19 cellular contexts compared by ENCODE assay signal in genomic region chr1:109627692-109628399, GRCh38. TPM values are rescaled to one million over a fixed set of nuclear protein-coding genes. Genes with fewer than 3 reads are reported as not detected.
DNase-seq lines count a peak whose midpoint lies in the region; ATAC-seq and TF ChIP-seq lines count a peak whose summit lies in the region.
"Had no signal": no experiment of that assay in that cellular context is flagged by ENCODE, and none has a peak within 500 bp of the region (broad histone marks: within the 10 kb centered on the region; RNA-seq: fewer than 3 reads in every experiment).

No MANE protein-coding gene starts in this region.

- H3K9me2 ChIP-seq in SK-N-SH, result no peaks in the 10 kb centered on the region

- H4K20me1 ChIP-seq in IMR-90 (ENCODE audit: insufficient read depth, low read length) (peaks cover 46% of the 10 kb centered on the region), neural progenitor cell (ENCODE audit: low read depth) (peaks cover 22% of the 10 kb centered on the region), SK-N-SH (ENCODE audit: insufficient read depth) (peaks cover 37% of the 10 kb centered on the region)

- no peaks in the 10 kb centered on the region for H3K9me3 ChIP-seq in CD8-positive, alpha-beta T cell (ENCODE audit: low read length)
- H3K9me3 ChIP-seq in IMR-90 (ENCODE audit: control insufficient read depth, insufficient read depth, low read length) (no peaks in the 10 kb centered on the region), neutrophil (no peaks in the 10 kb centered on the region), neural progenitor cell (ENCODE audit: low read depth) (no peaks in the 10 kb centered on the region), SK-N-SH (no peaks in the 10 kb centered on the region)
- H3K9me3 ChIP-seq: ascending aorta, upper lobe of left lung had no signal

- ATAC-seq in CD8-positive, alpha-beta T cell, result no peak
- no peak for ATAC-seq in IMR-90 (ENCODE audit: low read depth)
- ATAC-seq in effector memory CD8-positive, alpha-beta T cell (replicated peaks), result no peak

- no peak overlapping the region for H3K4me3 ChIP-seq in CD8-positive, alpha-beta T cell (ENCODE audit: low read depth, low read length)
- H3K4me3 ChIP-seq in IMR-90 (ENCODE audit: insufficient read depth, low read depth, low read length) (no peak overlapping the region), neutrophil (ENCODE audit: low read depth in 1 of 2, low read length in 1 of 2) (no peak overlapping the region), neural progenitor cell (no peak overlapping the region), SK-N-SH (ENCODE audit: low read depth in 2 of 2, low read length in 1 of 2) (no peak overlapping the region)
- H3K4me3 ChIP-seq: ascending aorta, PC-9, upper lobe of left lung had no signal

- TF ChIP-seq EP300 in SK-N-SH (IDR thresholded peaks at IDR 0.05; ENCODE audit: borderline replicate concordance in 1 of 2, low read depth in 1 of 2, low read length in 1 of 2), result no peak

- 97% methylated on average over 17 of the region's 23 CpGs; no CpG with 5 or more reads in 1 of the 2 experiments for WGBS in IMR-90 (ENCODE audit: extremely low coverage in 2 of 2, insufficient read length in 1 of 2), 2 experiments
- WGBS in SK-N-SH (ENCODE audit: low lambda C conversion rate), result 98% methylated on average over 20 of the region's 23 CpGs

- no peak overlapping the region for H3K23ac ChIP-seq in IMR-90 (ENCODE audit: low read depth, low read length)

- H4K8ac ChIP-seq in IMR-90 (ENCODE audit: low read depth in 2 of 2, low read length in 2 of 2), result no peak overlapping the region

- no peak overlapping the region for H2BK120ac ChIP-seq in IMR-90 (ENCODE audit: low read depth, low read length)

- H3K9ac ChIP-seq in IMR-90 (ENCODE audit: low read depth, low read length) (no peak overlapping the region), neural progenitor cell (no peak overlapping the region), SK-N-SH (no peak overlapping the region)

- no peak overlapping the region; the same call in 1 of the 2 replicates for H2AK5ac ChIP-seq in IMR-90 (ENCODE audit: low read depth, low read length)

- POLR2A ChIA-PET in CD8-positive, alpha-beta T cell (lab: Charles Lee), result no interaction called here
- POLR2A ChIA-PET in IMR-90 (lab: Charles Lee; ENCODE audit: unreplicated experiment), result interaction anchor here (1.5 kb wide), 1 partner anchor 80 kb away, joined by 4 read pairs; the partner anchor contains the start of gene GNAI3
- POLR2A ChIA-PET in SK-N-SH (lab: Yijun Ruan, JAX), result no interaction called here

- no peak overlapping the region for H4K91ac ChIP-seq in IMR-90 (ENCODE audit: insufficient read depth, low read depth, low read length)

- H3K4me2 ChIP-seq in IMR-90 (ENCODE audit: low read depth, low read length) (no peak overlapping the region), neural progenitor cell (no peak overlapping the region), SK-N-SH (no peak overlapping the region)
- H3K4me2 ChIP-seq: PC-9 had no signal

- no peak overlapping the region for H2BK15ac ChIP-seq in IMR-90 (ENCODE audit: low read depth, low read length)

- peaks cover 23% of the 10 kb centered on the region for H3K4me1 Mint-ChIP-seq in CD8-positive, alpha-beta T cell (ENCODE audit: low read depth)
- peaks cover 8 to 27% of the 10 kb centered on the region in 2 donors for H3K4me1 Mint-ChIP-seq in effector memory CD8-positive, alpha-beta T cell (ENCODE audit: low read depth in 2 of 2)
- H3K4me1 Mint-ChIP-seq in activated naive CD4-positive, alpha-beta T cell treated with anti-CD3 and anti-CD28 coated beads for 36 hours (ENCODE audit: low read depth), result peaks cover 15% of the 10 kb centered on the region
- H3K4me1 Mint-ChIP-seq in neural progenitor cell, result peaks cover 14% of the 10 kb centered on the region

- H3K18ac ChIP-seq in IMR-90 (ENCODE audit: low read depth, low read length), result no peak overlapping the region

- H2BK20ac ChIP-seq in IMR-90 (ENCODE audit: low read depth, low read length), result no peak overlapping the region

- H3K4me1 ChIP-seq in CD8-positive, alpha-beta T cell (ENCODE audit: insufficient read depth, low read length), result peaks cover 20% of the 10 kb centered on the region
- H3K4me1 ChIP-seq in IMR-90 (ENCODE audit: control insufficient read depth, insufficient read depth, low read length) (peaks cover 19% of the 10 kb centered on the region), neutrophil (ENCODE audit: control insufficient read depth in 1 of 2, insufficient read depth in 1 of 2, low read depth in 1 of 2, low read length in 1 of 2) (peaks cover 20 to 23% of the 10 kb centered on the region in 2 experiments), neural progenitor cell (peaks cover 9% of the 10 kb centered on the region), SK-N-SH (ENCODE audit: control insufficient read depth in 1 of 2, insufficient read depth in 2 of 2, low read depth in 1 of 2, low read length in 1 of 2) (peaks cover 0 to 50% of the 10 kb centered on the region in 2 experiments; a peak in 1 of 4 replicates)

- H3K36me3 ChIP-seq in CD8-positive, alpha-beta T cell (ENCODE audit: insufficient read depth, low read length), result peaks cover 42% of the 10 kb centered on the region
- H3K36me3 ChIP-seq in IMR-90 (ENCODE audit: control insufficient read depth, insufficient read depth, low read length) (peaks cover 66% of the 10 kb centered on the region), neutrophil (peaks cover 83% of the 10 kb centered on the region), neural progenitor cell (no peaks in the 10 kb centered on the region), SK-N-SH (replicated peaks in 1 of 2; ENCODE audit: control insufficient read depth in 1 of 2, insufficient read depth in 2 of 2, low read length in 1 of 2) (peaks cover 16 to 55% of the 10 kb centered on the region in 2 experiments)

- no peak for TF ChIP-seq CTCF in CD8-positive, alpha-beta T cell (IDR thresholded peaks at IDR 0.05)
- TF ChIP-seq CTCF in IMR-90 (conservative IDR thresholded peaks at IDR 0.05; ENCODE audit: low read depth, low read length), result no peak
- TF ChIP-seq CTCF in neutrophil (IDR thresholded peaks at IDR 0.05), result no peak
- no peak for TF ChIP-seq CTCF in neural progenitor cell (IDR thresholded peaks at IDR 0.05)
- TF ChIP-seq CTCF in SK-N-SH (IDR thresholded peaks at IDR 0.05), result no peak

- TF ChIP-seq POLR2A in IMR-90 (IDR thresholded peaks at IDR 0.05; ENCODE audit: low read depth, low read length), result no peak

- no peak overlapping the region for H3K56ac ChIP-seq in IMR-90 (ENCODE audit: extremely low read depth, insufficient read depth, low read length)

- H2AK9ac ChIP-seq in IMR-90 (replicated peaks; ENCODE audit: low read depth, low read length, poor library complexity), result peak overlapping the region; percentile 55

- no peak overlapping the region for H3K27ac ChIP-seq in CD8-positive, alpha-beta T cell (ENCODE audit: low read depth, low read length)
- no peak overlapping the region for H3K27ac ChIP-seq in IMR-90 (ENCODE audit: insufficient read depth, low read length)
- peak overlapping the region; percentile 12 for H3K27ac ChIP-seq in neutrophil
- no peak overlapping the region for H3K27ac ChIP-seq in neural progenitor cell
- H3K27ac ChIP-seq in SK-N-SH (ENCODE audit: low read depth in 2 of 2, low read length in 1 of 2), result no peak overlapping the region
- H3K27ac ChIP-seq: ascending aorta, PC-9, upper lobe of left lung had no signal

- H3K79me2 ChIP-seq in neural progenitor cell (ENCODE audit: low read depth) (peaks cover 21% of the 10 kb centered on the region), SK-N-SH (ENCODE audit: insufficient read depth) (peaks cover 23% of the 10 kb centered on the region)

- CTCF ChIA-PET in CD8-positive, alpha-beta T cell (lab: Charles Lee), result interaction anchor here (1.2 to 9.9 kb wide), 5 partner anchors 11 to 85 kb away, joined by 3 to 152 read pairs (median 50); partner anchors contain the start of genes GNAI3 and GPR61
- CTCF ChIA-PET in IMR-90 (lab: Yijun Ruan, JAX), result no interaction called here
- CTCF ChIA-PET in activated naive CD4-positive, alpha-beta T cell treated with anti-CD3 and anti-CD28 coated beads for 36 hours (lab: Charles Lee), result interaction anchor here (1.2 to 3.9 kb wide), 5 partner anchors 16 to 131 kb away, joined by 3 to 12 read pairs (median 3); no protein-coding TSS in a partner anchor
- CTCF ChIA-PET in SK-N-SH (lab: Yijun Ruan, JAX), result interaction anchor here (1.0 to 11.9 kb wide), 6 partner anchors 12 to 95 kb away, joined by 3 to 114 read pairs (median 5); partner anchors contain the start of gene GSTM4

- no peak overlapping the region for H4K5ac ChIP-seq in IMR-90 (ENCODE audit: low read depth, low read length)

- H3K9me1 ChIP-seq in IMR-90 (ENCODE audit: insufficient read depth, low read length), result peaks cover 10% of the 10 kb centered on the region; the same call in 1 of the 2 replicates

- DNase-seq in CD8-positive, alpha-beta T cell, result peak in 1 of 7 experiments; percentile 38
- DNase-seq in IMR-90 (no peak), neural progenitor cell (ENCODE audit: low spot score) (no peak), SK-N-SH (no peak)
- DNase-seq in effector memory CD8-positive, alpha-beta T cell, result no peak
- DNase-seq in activated naive CD4-positive, alpha-beta T cell treated with anti-CD3 and anti-CD28 coated beads for 36 hours, result no peak
- DNase-seq: activated naive CD4-positive, alpha-beta T cell; Calu3; effector CD8-positive, alpha-beta T cell; glutamatergic neuron; NCI-H1694; stimulated activated CD4-positive, alpha-beta T cell treated with anti-CD3 and anti-CD28 coated beads, Interleukin-12 subunit alpha, Interleukin-12 subunit beta, amount 100 ng/mL, for 4 hours; T-helper 1 cell had no signal

- H2AFZ ChIP-seq in IMR-90 (replicated peaks; ENCODE audit: low read length, poor library complexity) (no peak overlapping the region), neural progenitor cell (replicated peaks) (no peak overlapping the region), SK-N-SH (ENCODE audit: low read depth) (no peak overlapping the region)
- H2AFZ ChIP-seq: PC-9 had no signal

- no peaks in the 10 kb centered on the region for H3K9me3 Mint-ChIP-seq in CD8-positive, alpha-beta T cell
- no peaks in the 10 kb centered on the region for H3K9me3 Mint-ChIP-seq in effector memory CD8-positive, alpha-beta T cell
- no peaks in the 10 kb centered on the region for H3K9me3 Mint-ChIP-seq in activated naive CD4-positive, alpha-beta T cell treated with anti-CD3 and anti-CD28 coated beads for 36 hours
- no peaks in the 10 kb centered on the region for H3K9me3 Mint-ChIP-seq in neural progenitor cell

- intact Hi-C loops in CD8-positive, alpha-beta T cell (cut with DNase I, micrococcal nuclease), result loop anchor here in 1 of 2 experiments (5.0 kb wide), 1 partner anchor 136 kb away; the partner anchor contains the start of gene CYB561D1
- intact Hi-C loops in IMR-90 (cut with micrococcal nuclease), result loop anchor here (10.0 kb wide), 1 partner anchor 343 kb away; the partner anchor contains the start of gene PSRC1
- intact Hi-C loops in activated naive CD4-positive, alpha-beta T cell treated with anti-CD3 and anti-CD28 coated beads for 36 hours (cut with micrococcal nuclease), result no loop called here

- H3K27me3 ChIP-seq in CD8-positive, alpha-beta T cell (ENCODE audit: insufficient read depth, low read length), result no peaks in the 10 kb centered on the region
- H3K27me3 ChIP-seq in IMR-90 (ENCODE audit: control insufficient read depth, insufficient read depth, low read length), result no peaks in the 10 kb centered on the region
- no peaks in the 10 kb centered on the region for H3K27me3 ChIP-seq in neutrophil
- H3K27me3 ChIP-seq in neural progenitor cell, result no peaks in the 10 kb centered on the region
- H3K27me3 ChIP-seq in SK-N-SH (ENCODE audit: insufficient read depth), result no peaks in the 10 kb centered on the region
- H3K27me3 ChIP-seq: ascending aorta, upper lobe of left lung had no signal

- BruUV-seq in IMR-90 (replicated peaks; lab: Mats Ljungman, UMichigan), result no TSS peak

- TF ChIP-seq RAD21 in IMR-90 (IDR thresholded peaks at IDR 0.05; ENCODE audit: low read length) (no peak), SK-N-SH (IDR thresholded peaks at IDR 0.05; ENCODE audit: low read length) (no peak)

- dilution Hi-C loops in IMR-90 (cut with HindIII; ENCODE audit: low sequenced_read_pairs, unreplicated experiment), result no loop called here

- H3K4ac ChIP-seq in IMR-90 (ENCODE audit: low read depth, low read length), result no peak overlapping the region

- H2BK5ac ChIP-seq in IMR-90 (ENCODE audit: low read depth, low read length, poor library complexity, severe bottlenecking), result no peak overlapping the region

- in situ Hi-C loops in IMR-90 (cut with MboI; ENCODE audit: low sequenced_read_pairs), result no loop called here

- H3F3A ChIP-seq in neural progenitor cell (ENCODE audit: low read depth) (peaks cover 4% of the 10 kb centered on the region), SK-N-SH (replicated peaks; ENCODE audit: insufficient read depth) (no peaks in the 10 kb centered on the region)

- H3K27me3 Mint-ChIP-seq in CD8-positive, alpha-beta T cell (ENCODE audit: low read depth), result no peaks in the 10 kb centered on the region
- H3K27me3 Mint-ChIP-seq in effector memory CD8-positive, alpha-beta T cell, result no peaks in the 10 kb centered on the region
- no peaks in the 10 kb centered on the region for H3K27me3 Mint-ChIP-seq in activated naive CD4-positive, alpha-beta T cell treated with anti-CD3 and anti-CD28 coated beads for 36 hours (ENCODE audit: low read depth)
- H3K27me3 Mint-ChIP-seq in neural progenitor cell (ENCODE audit: insufficient read depth, low read depth), result peaks cover 2% of the 10 kb centered on the region

- H3K27ac Mint-ChIP-seq in CD8-positive, alpha-beta T cell, result peak overlapping the region; percentile 10
- peak overlapping the region; percentile 17 to 76 for H3K27ac Mint-ChIP-seq in effector memory CD8-positive, alpha-beta T cell
- no peak overlapping the region for H3K27ac Mint-ChIP-seq in activated naive CD4-positive, alpha-beta T cell treated with anti-CD3 and anti-CD28 coated beads for 36 hours
- H3K27ac Mint-ChIP-seq in neural progenitor cell, result no peak overlapping the region

- H3K14ac ChIP-seq in IMR-90 (replicated peaks; ENCODE audit: low read depth, low read length), result no peak overlapping the region

- H3K36me3 Mint-ChIP-seq in CD8-positive, alpha-beta T cell, result peaks cover 67% of the 10 kb centered on the region
- peaks cover 63% of the 10 kb centered on the region for H3K36me3 Mint-ChIP-seq in effector memory CD8-positive, alpha-beta T cell (ENCODE audit: insufficient read depth)
- peaks cover 24% of the 10 kb centered on the region for H3K36me3 Mint-ChIP-seq in activated naive CD4-positive, alpha-beta T cell treated with anti-CD3 and anti-CD28 coated beads for 36 hours (ENCODE audit: low read depth)
- H3K36me3 Mint-ChIP-seq in neural progenitor cell, result peaks cover 24% of the 10 kb centered on the region

- peaks cover 24 to 72% of the 10 kb centered on the region in 2 experiments for H3K79me1 ChIP-seq in IMR-90 (ENCODE audit: low read depth in 1 of 2, low read length in 2 of 2)

- no peak overlapping the region for H3K4me3 Mint-ChIP-seq in CD8-positive, alpha-beta T cell
- peak overlapping the region in 1 of 2 donors; percentile 12 for H3K4me3 Mint-ChIP-seq in effector memory CD8-positive, alpha-beta T cell
- H3K4me3 Mint-ChIP-seq in activated naive CD4-positive, alpha-beta T cell treated with anti-CD3 and anti-CD28 coated beads for 36 hours, result no peak overlapping the region
- no peak overlapping the region for H3K4me3 Mint-ChIP-seq in neural progenitor cell

RNA-seq across cellular contexts. Expression of gene AMPD2, which starts 8.2 kb away (rescaled TPM):
- 100 to 1,000 TPM; 137 to 140 TPM for total RNA-seq in CD8-positive, alpha-beta T cell
- total RNA-seq in IMR-90 (2012; rRNA removed) (50.3 and 61.5 TPM in 2 replicates), neural progenitor cell (ENCODE audit: low replicate concordance) (22.9 and 49.8 TPM in 2 replicates)
- polyA plus RNA-seq in IMR-90 (2012; rRNA removed) (103 and 116 TPM in 2 replicates), SK-N-SH (2012; rRNA removed) (59.1 and 63.7 TPM in 2 replicates)
- polyA plus RNA-seq in IMR-90 (2012; cell fraction: cytosol; rRNA removed), result 64.5 and 81.2 TPM in 2 replicates
- 569 and 1,268 TPM in 2 replicates for polyA plus RNA-seq in IMR-90 (2012; cell fraction: nucleus; rRNA removed; ENCODE audit: low replicate concordance)
- 10 to 100 TPM; 41.3 to 56.9 TPM for total RNA-seq in activated naive CD4-positive, alpha-beta T cell treated with anti-CD3 and anti-CD28 coated beads for 36 hours
- polyA plus RNA-seq in SK-N-SH (2012; cell fraction: cytosol; rRNA removed), result 14.5 and 22.9 TPM in 2 replicates
- polyA plus RNA-seq in SK-N-SH (2012; cell fraction: nucleus; rRNA removed), result 359 and 387 TPM in 2 replicates

RNA-seq across cellular contexts. Expression of gene GNAT2, which starts 8.4 kb away (rescaled TPM):
- total RNA-seq in CD8-positive, alpha-beta T cell, result not detected
- total RNA-seq in IMR-90 (2012; rRNA removed) (0.28 and 0.36 TPM in 2 replicates), neural progenitor cell (ENCODE audit: low replicate concordance) (0.25 TPM in 1 of 2 replicates, not detected in the other)
- polyA plus RNA-seq in IMR-90 (2012; rRNA removed) (0.17 and 0.26 TPM in 2 replicates), SK-N-SH (2012; rRNA removed) (0.16 TPM in 2 replicates)
- 0.07 TPM in 1 of 2 replicates, not detected in the other for polyA plus RNA-seq in IMR-90 (2012; cell fraction: cytosol; rRNA removed)
- 0.10 TPM in 1 of 2 replicates, not detected in the other for polyA plus RNA-seq in IMR-90 (2012; cell fraction: nucleus; rRNA removed; ENCODE audit: low replicate concordance)
- total RNA-seq in activated naive CD4-positive, alpha-beta T cell treated with anti-CD3 and anti-CD28 coated beads for 36 hours, result under 1 TPM; 0.22 to 0.50 TPM
- polyA plus RNA-seq in SK-N-SH (2012; cell fraction: cytosol; rRNA removed), result 0.14 and 0.18 TPM in 2 replicates
- polyA plus RNA-seq in SK-N-SH (2012; cell fraction: nucleus; rRNA removed), result 0.04 and 0.19 TPM in 2 replicates
- total RNA-seq: ascending aorta, Calu3, cerebellum had no signal

RNA-seq across cellular contexts. Expression of gene GSTM4, which starts 28.1 kb away (rescaled TPM):
- total RNA-seq in CD8-positive, alpha-beta T cell, result 10 to 100 TPM in 1 of 2 experiments, 1 to 10 TPM in 1; 9.5 to 10.5 TPM
- total RNA-seq in IMR-90 (2012; rRNA removed) (6.4 and 10.4 TPM in 2 replicates), neural progenitor cell (ENCODE audit: low replicate concordance) (4.3 and 17.3 TPM in 2 replicates)
- polyA plus RNA-seq in IMR-90 (2012; rRNA removed) (37.8 and 42.2 TPM in 2 replicates), SK-N-SH (2012; rRNA removed) (34.2 and 36.1 TPM in 2 replicates)
- 29.1 and 38.2 TPM in 2 replicates for polyA plus RNA-seq in IMR-90 (2012; cell fraction: cytosol; rRNA removed)
- 28.6 and 35.6 TPM in 2 replicates for polyA plus RNA-seq in IMR-90 (2012; cell fraction: nucleus; rRNA removed; ENCODE audit: low replicate concordance)
- 1 to 10 TPM; 8.8 to 9.9 TPM for total RNA-seq in activated naive CD4-positive, alpha-beta T cell treated with anti-CD3 and anti-CD28 coated beads for 36 hours
- polyA plus RNA-seq in SK-N-SH (2012; cell fraction: cytosol; rRNA removed), result 25.0 and 27.9 TPM in 2 replicates
- 35.2 and 36.6 TPM in 2 replicates for polyA plus RNA-seq in SK-N-SH (2012; cell fraction: nucleus; rRNA removed)

RNA-seq across cellular contexts. Expression of gene GSTM2, which starts 40.0 kb away (rescaled TPM):
- total RNA-seq in CD8-positive, alpha-beta T cell, result 100 to 1,000 TPM in 1 of 2 experiments, 10 to 100 TPM in 1; 94.0 to 100 TPM
- total RNA-seq in IMR-90 (2012; rRNA removed) (6.9 and 10.2 TPM in 2 replicates), neural progenitor cell (ENCODE audit: low replicate concordance) (15.6 and 24.2 TPM in 2 replicates)
- polyA plus RNA-seq in IMR-90 (2012; rRNA removed) (85.5 and 93.9 TPM in 2 replicates), SK-N-SH (2012; rRNA removed) (70.2 and 97.6 TPM in 2 replicates)
- polyA plus RNA-seq in IMR-90 (2012; cell fraction: cytosol; rRNA removed), result 35.3 and 55.1 TPM in 2 replicates
- polyA plus RNA-seq in IMR-90 (2012; cell fraction: nucleus; rRNA removed; ENCODE audit: low replicate concordance), result 360 and 610 TPM in 2 replicates
- total RNA-seq in activated naive CD4-positive, alpha-beta T cell treated with anti-CD3 and anti-CD28 coated beads for 36 hours, result 10 to 100 TPM; 14.2 to 14.3 TPM
- 23.0 and 24.2 TPM in 2 replicates for polyA plus RNA-seq in SK-N-SH (2012; cell fraction: cytosol; rRNA removed)
- polyA plus RNA-seq in SK-N-SH (2012; cell fraction: nucleus; rRNA removed), result 693 and 732 TPM in 2 replicates

RNA-seq across cellular contexts. Expression of gene GSTM1, which starts 59.8 kb away (rescaled TPM):
- 10 to 100 TPM; 11.5 to 14.0 TPM for total RNA-seq in CD8-positive, alpha-beta T cell
- total RNA-seq in IMR-90 (2012; rRNA removed), result not detected in 2 replicates
- not detected in 2 replicates for polyA plus RNA-seq in IMR-90 (2012; rRNA removed)
- not detected in 2 replicates for polyA plus RNA-seq in IMR-90 (2012; cell fraction: cytosol; rRNA removed)
- polyA plus RNA-seq in IMR-90 (2012; cell fraction: nucleus; rRNA removed; ENCODE audit: low replicate concordance), result 0.24 TPM in 1 of 2 replicates, not detected in the other
- total RNA-seq in activated naive CD4-positive, alpha-beta T cell treated with anti-CD3 and anti-CD28 coated beads for 36 hours, result not detected
- 13.8 and 20.8 TPM in 2 replicates for total RNA-seq in neural progenitor cell (ENCODE audit: low replicate concordance)
- polyA plus RNA-seq in SK-N-SH (2012; rRNA removed), result not detected in 2 replicates
- 0.03 TPM in 2 replicates for polyA plus RNA-seq in SK-N-SH (2012; cell fraction: cytosol; rRNA removed)
- polyA plus RNA-seq in SK-N-SH (2012; cell fraction: nucleus; rRNA removed), result 0.14 and 0.17 TPM in 2 replicates
- total RNA-seq: fibroblast of lung, PC-9 had no signal

Comparison
In these comparisons a context has a peak if more than half of its experiments do, and no peak if none do; other contexts are left out.
1. H3K27ac Mint-ChIP-seq: peak in CD8-positive, alpha-beta T cell (single experiment) and effector memory CD8-positive, alpha-beta T cell (2 of 2); none in activated naive CD4-positive, alpha-beta T cell treated with anti-CD3 and anti-CD28 coated beads for 36 hours (single experiment) and neural progenitor cell (single experiment).